In the genomic region with DNA sequence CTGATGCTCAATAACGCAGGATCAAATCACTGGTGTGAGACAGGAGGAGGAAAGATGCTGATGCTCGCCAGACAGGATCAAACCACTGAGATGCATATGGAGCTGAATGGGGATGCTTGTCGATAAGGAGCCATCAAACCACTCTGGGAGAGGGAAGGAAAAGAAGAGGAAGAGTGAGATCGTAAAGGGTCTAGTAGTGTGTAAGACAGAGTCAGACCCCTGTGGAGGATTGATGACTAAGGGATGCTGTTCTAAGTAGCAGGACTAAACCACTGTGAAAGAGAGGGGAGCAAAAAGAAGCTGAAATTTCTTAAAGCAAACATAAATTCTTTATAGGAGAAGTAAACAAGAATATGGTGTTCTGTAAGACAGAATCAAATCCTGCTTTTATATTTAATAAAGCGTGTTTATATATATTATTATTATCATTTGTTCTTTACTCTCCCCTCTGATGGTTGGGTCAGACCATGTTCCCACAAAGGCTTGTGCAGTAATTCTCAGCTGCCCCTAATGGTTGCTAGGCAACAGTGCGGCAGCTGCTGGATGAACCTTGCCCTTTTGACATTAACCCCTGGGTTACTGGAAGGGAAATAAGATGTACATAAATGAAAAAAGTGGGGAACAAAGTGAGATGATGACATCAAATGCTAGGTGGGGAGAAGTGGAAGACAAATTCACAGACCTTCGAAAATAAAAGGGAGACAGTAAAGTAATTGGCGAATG, we compare ENCODE assay signal across 11 cellular contexts.
A peak's percentile ranks its signal among the peaks of the same experiment; 100 is the strongest.
DNase-seq lines count a peak whose midpoint lies in the region; ATAC-seq and TF ChIP-seq lines count a peak whose summit lies in the region.
"Had no signal": no experiment of that assay in that cellular context is flagged by ENCODE, and none has a peak within 500 bp of the region (broad histone marks: within the 10 kb centered on the region; RNA-seq: fewer than 3 reads in every experiment).

No MANE protein-coding gene starts in this region.

- H3K4me3 ChIP-seq in thyroid gland (replicated peaks in 1 of 3) (no peak overlapping the region), esophagus squamous epithelium (no peak overlapping the region)
- H3K4me3 ChIP-seq: heart left ventricle had no signal

- no peaks in the 10 kb centered on the region for H3K27me3 ChIP-seq in thyroid gland
- no peaks in the 10 kb centered on the region for H3K27me3 ChIP-seq in esophagus squamous epithelium

- H3K9me3 ChIP-seq in thyroid gland (no peaks in the 10 kb centered on the region), esophagus squamous epithelium (no peaks in the 10 kb centered on the region)
- H3K9me3 ChIP-seq: heart left ventricle had no signal

- ATAC-seq in GM18511 (IDR thresholded peaks at IDR 0.05; ENCODE audit: unreplicated experiment) (peak; percentile 72), GM21526 (IDR thresholded peaks at IDR 0.05; ENCODE audit: low FRiP score, unreplicated experiment) (no peak)
- ATAC-seq: stimulated activated effector memory CD8-positive, alpha-beta T cell treated with anti-CD3 and anti-CD28 coated beads, Interleukin-12 subunit alpha, Interleukin-12 subunit beta, amount 100 ng/mL, for 72 hours had no signal

- intact Hi-C loops in thyroid gland (cut with DNase I) (no loop called here), esophagus squamous epithelium (cut with DNase I) (no loop called here)

- TF ChIP-seq CTCF in thyroid gland (IDR thresholded peaks at IDR 0.05) (no peak), esophagus squamous epithelium (IDR thresholded peaks at IDR 0.05) (no peak)

- H3K27ac ChIP-seq in thyroid gland (no peak overlapping the region), esophagus squamous epithelium (no peak overlapping the region)
- H3K27ac ChIP-seq: heart left ventricle, KMS-11 had no signal

- peak; percentile 76 for DNase-seq in NCI-H2227 (lab: John Stamatoyannopoulos, UW; ENCODE audit: unreplicated experiment)
- DNase-seq in cerebellar cortex (ENCODE audit: low spot score), result peak; percentile 4
- DNase-seq in middle frontal gyrus (ENCODE audit: extremely low spot score, low spot score), result peak; percentile 9
- DNase-seq in COLO829 (ENCODE audit: low spot score), result no peak
- no peak for DNase-seq in thyroid gland
- DNase-seq in esophagus squamous epithelium (lab: John Stamatoyannopoulos, UW), result no peak
- DNase-seq: heart left ventricle had no signal

- H3K4me1 ChIP-seq in thyroid gland (no peaks in the 10 kb centered on the region), esophagus squamous epithelium (no peaks in the 10 kb centered on the region)
- H3K4me1 ChIP-seq: heart left ventricle had no signal

- H3K36me3 ChIP-seq in thyroid gland (no peaks in the 10 kb centered on the region), esophagus squamous epithelium (no peaks in the 10 kb centered on the region)
- H3K36me3 ChIP-seq: heart left ventricle had no signal

- 28 to 31% methylated on average over 8 of the region's 8 CpGs for WGBS in thyroid gland, 2 donors
- whole genome bisulfite sequencing in esophagus squamous epithelium, 2 donors, result 29 to 42% methylated on average over 8 of the region's 8 CpGs

- TF ChIP-seq POLR2A in thyroid gland (IDR thresholded peaks at IDR 0.05), result no peak
- no peak for TF ChIP-seq POLR2A in esophagus squamous epithelium (IDR thresholded peaks at IDR 0.05)

Comparison
In these comparisons a context has a peak if more than half of its experiments do, and no peak if none do; other contexts are left out.
1. DNase-seq: peak in NCI-H2227 (single experiment), cerebellar cortex (single experiment) and middle frontal gyrus (single experiment); none in COLO829 (single experiment), thyroid gland (0 of 2) and esophagus squamous epithelium (single experiment).